ENCODE assay signal across 8 cellular contexts in the genomic region with DNA sequence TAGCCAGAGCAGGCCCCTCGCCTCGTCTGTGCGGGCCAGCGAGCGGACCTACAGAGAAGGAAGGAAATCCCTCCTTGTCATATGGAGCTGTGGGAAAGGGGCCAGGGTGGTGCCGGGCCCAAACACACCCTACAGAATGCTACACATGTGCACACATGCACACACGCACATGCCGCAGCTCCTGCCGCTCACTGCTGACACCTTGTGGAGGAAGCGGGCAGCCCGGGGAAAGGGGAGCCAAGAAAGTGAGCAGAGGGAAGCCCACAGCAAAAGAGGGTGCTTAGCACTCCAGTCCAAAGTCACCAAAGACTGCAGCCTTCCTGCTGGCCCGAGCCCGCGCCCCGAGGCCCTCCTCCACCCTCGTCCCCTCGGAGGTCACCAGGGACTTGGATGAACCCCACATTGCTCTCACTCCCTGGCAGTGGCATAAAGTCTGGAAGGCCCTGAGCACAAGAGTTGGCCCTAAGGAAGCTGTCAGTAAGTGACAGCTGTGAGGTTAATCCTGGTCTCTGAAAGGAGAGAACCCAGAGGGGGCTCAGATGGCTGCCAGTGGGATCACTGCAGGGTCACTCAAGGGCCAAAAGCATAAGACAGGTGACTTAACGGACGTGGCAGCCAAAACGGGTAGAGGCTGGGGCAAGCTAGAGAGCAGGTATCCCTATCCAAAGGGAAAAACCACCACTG.
DNase-seq lines count a peak whose midpoint lies in the region; ATAC-seq lines count a peak whose summit lies in the region.

No MANE protein-coding gene starts in this region.

- DNase-seq in NCI-H1417 (lab: John Stamatoyannopoulos, UW) (peak; percentile 60 to 83 (median 68)), NCI-H1417 treated with DMSO at 0.1 percent for 48 hours (lab: John Stamatoyannopoulos, UW) (no peak), NCI-H2107 (lab: John Stamatoyannopoulos, UW) (peak; percentile 42), caudate nucleus (lab: John Stamatoyannopoulos, UW) (peak in 51 of 61 donors; percentile 9 to 76 (median 48)), left colon (peak in 1 of 2 donors; percentile 70)
- DNase-seq in stimulated activated CD4-positive, alpha-beta T cell treated with anti-CD3 and anti-CD28 coated beads, TNF-alpha, amount 100 ng/mL, for 1 hour (ENCODE audit: low read depth in 3 of 3, low spot score in 1 of 3), result peak in 2 of 3 donors; percentile 40 to 78

- intact Hi-C loops in left colon (cut with DNase I, micrococcal nuclease), result loop anchor here (5.0 kb wide), 2 partner anchors 145 to 150 kb away; no protein-coding TSS in a partner anchor

- ATAC-seq in activated CD4-positive, CD25-positive, alpha-beta regulatory T cell treated with anti-CD3 and anti-CD28 coated beads, Interleukin-2, amount 50 U/mL, for 24 hours, result peak; percentile 83 to 89
- ATAC-seq in left colon (peak; percentile 78), HG03139 (IDR thresholded peaks at IDR 0.05; ENCODE audit: unreplicated experiment) (no peak)

- H3K27ac ChIP-seq in caudate nucleus (ENCODE audit: low read depth, low read length), result peak overlapping the region; percentile 89
